Comparison of ENCODE assay signal across 9 cellular contexts in genomic region chr11:61357233-61357893, GRCh38. TPM values are rescaled to one million over a fixed set of nuclear protein-coding genes. Genes with fewer than 3 reads are reported as not detected.
DNase-seq lines count a peak whose midpoint lies in the region; ATAC-seq and TF ChIP-seq lines count a peak whose summit lies in the region.
"Had no signal": no experiment of that assay in that cellular context is flagged by ENCODE, and none has a peak within 500 bp of the region (broad histone marks: within the 10 kb centered on the region; RNA-seq: fewer than 3 reads in every experiment).

No MANE protein-coding gene starts in this region.

- TF ChIP-seq CTCF in GM06990 (IDR thresholded peaks at IDR 0.05; ENCODE audit: insufficient read depth, low read length, poor library complexity, severe bottlenecking) (no peak), left ventricle myocardium inferior (IDR thresholded peaks at IDR 0.05; ENCODE audit: borderline replicate concordance) (no peak)

- no peak overlapping the region for H3K27ac ChIP-seq in left ventricle myocardium inferior (replicated peaks)

- POLR2A ChIA-PET in activated naive CD8-positive, alpha-beta T cell treated with anti-CD3 and anti-CD28 coated beads, Interleukin-2, amount 10 ng/mL, durations not matched to agents 7 days and 5 days (lab: Charles Lee): no interaction called here

- no peaks in the 10 kb centered on the region for H3K9me3 ChIP-seq in left ventricle myocardium inferior (replicated peaks)

- DNase-seq in GM06990 (ENCODE audit: extremely low read depth, insufficient read length) (peak; percentile 74), left ventricle myocardium inferior (no peak), HT-29 (ENCODE audit: low spot score) (no peak), NCI-H1092 treated with DMSO at 0.1 percent for 48 hours (lab: John Stamatoyannopoulos, UW) (no peak)
- no peak for DNase-seq in activated naive CD8-positive, alpha-beta T cell treated with anti-CD3 and anti-CD28 coated beads, Interleukin-2, amount 10 ng/mL, durations not matched to agents 7 days and 5 days
- DNase-seq in effector memory CD8-positive, alpha-beta T cell: no peak
- DNase-seq: DMS153 had no signal

- H3K27me3 Mint-ChIP-seq in activated naive CD8-positive, alpha-beta T cell treated with anti-CD3 and anti-CD28 coated beads, Interleukin-2, amount 10 ng/mL, durations not matched to agents 7 days and 5 days: no peaks in the 10 kb centered on the region
- H3K27me3 Mint-ChIP-seq in effector memory CD8-positive, alpha-beta T cell: no peaks in the 10 kb centered on the region

- H3K4me1 Mint-ChIP-seq in activated naive CD8-positive, alpha-beta T cell treated with anti-CD3 and anti-CD28 coated beads, Interleukin-2, amount 10 ng/mL, durations not matched to agents 7 days and 5 days: peaks cover 25% of the 10 kb centered on the region
- H3K4me1 Mint-ChIP-seq in effector memory CD8-positive, alpha-beta T cell (ENCODE audit: low read depth in 2 of 2): peaks cover 12 to 15% of the 10 kb centered on the region in 2 donors

- H3K27ac Mint-ChIP-seq in activated naive CD8-positive, alpha-beta T cell treated with anti-CD3 and anti-CD28 coated beads, Interleukin-2, amount 10 ng/mL, durations not matched to agents 7 days and 5 days: peak overlapping the region; percentile 47
- H3K27ac Mint-ChIP-seq in effector memory CD8-positive, alpha-beta T cell: peak overlapping the region in 1 of 2 donors; percentile 44

- intact Hi-C loops in left ventricle myocardium inferior (cut with micrococcal nuclease): no loop called here

- H3K36me3 Mint-ChIP-seq in activated naive CD8-positive, alpha-beta T cell treated with anti-CD3 and anti-CD28 coated beads, Interleukin-2, amount 10 ng/mL, durations not matched to agents 7 days and 5 days: peaks cover 14% of the 10 kb centered on the region
- H3K36me3 Mint-ChIP-seq in effector memory CD8-positive, alpha-beta T cell (ENCODE audit: insufficient read depth): peaks cover 23% of the 10 kb centered on the region

- H3K9me3 Mint-ChIP-seq in activated naive CD8-positive, alpha-beta T cell treated with anti-CD3 and anti-CD28 coated beads, Interleukin-2, amount 10 ng/mL, durations not matched to agents 7 days and 5 days: no peaks in the 10 kb centered on the region
- H3K9me3 Mint-ChIP-seq in effector memory CD8-positive, alpha-beta T cell: no peaks in the 10 kb centered on the region

- peak overlapping the region; percentile 6; the same call in 1 of the 2 replicates for H3K4me3 ChIP-seq in GM06990 (replicated peaks; ENCODE audit: low read depth, low read length)
- no peak overlapping the region for H3K4me3 ChIP-seq in left ventricle myocardium inferior

- peak; percentile 33 for ATAC-seq in GM19468 (IDR thresholded peaks at IDR 0.05; ENCODE audit: extremely low read depth, unreplicated experiment)
- ATAC-seq in HG03378 (IDR thresholded peaks at IDR 0.05; ENCODE audit: unreplicated experiment): peak; percentile 45
- no peak for ATAC-seq in activated naive CD8-positive, alpha-beta T cell treated with anti-CD3 and anti-CD28 coated beads, Interleukin-2, amount 10 ng/mL, durations not matched to agents 7 days and 5 days (ENCODE audit: low read depth)
- no peak for ATAC-seq in effector memory CD8-positive, alpha-beta T cell (replicated peaks)

- H3K27me3 ChIP-seq in GM06990 (replicated peaks; ENCODE audit: control insufficient read depth, insufficient read depth, low read length) (no peaks in the 10 kb centered on the region), left ventricle myocardium inferior (ENCODE audit: low read depth) (no peaks in the 10 kb centered on the region)

- H3K4me1 ChIP-seq in left ventricle myocardium inferior: peaks cover 31% of the 10 kb centered on the region

- H3K36me3 ChIP-seq in GM06990 (ENCODE audit: control insufficient read depth, insufficient read depth, low read length) (peaks cover 14% of the 10 kb centered on the region), left ventricle myocardium inferior (peaks cover 21% of the 10 kb centered on the region)

- H3K4me3 Mint-ChIP-seq in activated naive CD8-positive, alpha-beta T cell treated with anti-CD3 and anti-CD28 coated beads, Interleukin-2, amount 10 ng/mL, durations not matched to agents 7 days and 5 days: no peak overlapping the region
- no peak overlapping the region for H3K4me3 Mint-ChIP-seq in effector memory CD8-positive, alpha-beta T cell

RNA-seq across cellular contexts. Expression of gene CYB561A3, which starts 4.3 kb away (rescaled TPM):
- total RNA-seq in activated naive CD8-positive, alpha-beta T cell treated with anti-CD3 and anti-CD28 coated beads, Interleukin-2, amount 10 ng/mL, durations not matched to agents 7 days and 5 days: 10 to 100 TPM; 43.6 to 44.7 TPM
- total RNA-seq in left ventricle myocardium inferior: 10.5 TPM
- total RNA-seq in HT-29 (2014; rRNA removed; shearing (Covaris generic)): 70.5 and 80.2 TPM in 2 replicates

RNA-seq across cellular contexts. Expression of gene TMEM138, which starts 4.8 kb away (rescaled TPM):
- total RNA-seq in activated naive CD8-positive, alpha-beta T cell treated with anti-CD3 and anti-CD28 coated beads, Interleukin-2, amount 10 ng/mL, durations not matched to agents 7 days and 5 days: 10 to 100 TPM; 53.4 to 57.7 TPM
- total RNA-seq in left ventricle myocardium inferior: 20.9 TPM
- 18.4 and 27.8 TPM in 2 replicates for total RNA-seq in HT-29 (2014; rRNA removed; shearing (Covaris generic))

RNA-seq across cellular contexts. Expression of gene TKFC, which starts 24.3 kb away (rescaled TPM):
- total RNA-seq in activated naive CD8-positive, alpha-beta T cell treated with anti-CD3 and anti-CD28 coated beads, Interleukin-2, amount 10 ng/mL, durations not matched to agents 7 days and 5 days: 10 to 100 TPM; 31.5 to 34.3 TPM
- 17.8 TPM for total RNA-seq in left ventricle myocardium inferior
- total RNA-seq in HT-29 (2014; rRNA removed; shearing (Covaris generic)): 80.4 and 94.2 TPM in 2 replicates

RNA-seq across cellular contexts. Expression of gene DDB1, which starts 24.5 kb away (rescaled TPM):
- 100 to 1,000 TPM; 168 to 181 TPM for total RNA-seq in activated naive CD8-positive, alpha-beta T cell treated with anti-CD3 and anti-CD28 coated beads, Interleukin-2, amount 10 ng/mL, durations not matched to agents 7 days and 5 days
- 128 TPM for total RNA-seq in left ventricle myocardium inferior
- 262 and 321 TPM in 2 replicates for total RNA-seq in HT-29 (2014; rRNA removed; shearing (Covaris generic))

RNA-seq across cellular contexts. Expression of gene TMEM216, which starts 35.0 kb away (rescaled TPM):
- 10 to 100 TPM; 10.5 to 11.1 TPM for total RNA-seq in activated naive CD8-positive, alpha-beta T cell treated with anti-CD3 and anti-CD28 coated beads, Interleukin-2, amount 10 ng/mL, durations not matched to agents 7 days and 5 days
- 4.9 TPM for total RNA-seq in left ventricle myocardium inferior
- total RNA-seq in HT-29 (2014; rRNA removed; shearing (Covaris generic)): 15.1 and 23.4 TPM in 2 replicates

Comparison
In these comparisons a context has a peak if more than half of its experiments do, and no peak if none do; other contexts are left out.
1. ATAC-seq: peak in GM19468 (single experiment) and HG03378 (single experiment); none in activated naive CD8-positive, alpha-beta T cell treated with anti-CD3 and anti-CD28 coated beads, Interleukin-2, amount 10 ng/mL, durations not matched to agents 7 days and 5 days (single experiment) and effector memory CD8-positive, alpha-beta T cell (single experiment).